Comparison of ENCODE assay signal across 1 cellular context in genomic region chr2:189204322-189204941, GRCh38.
A peak's percentile ranks its signal among the peaks of the same experiment; 100 is the strongest.
TF ChIP-seq lines count a peak whose summit lies in the region.

No MANE protein-coding gene starts in this region.

TF ChIP-seq in K562, 482 proteins besides CTCF, POLR2A, EP300 and RAD21 (continued from another document):
- TF ChIP-seq ARNT (IDR thresholded peaks at IDR 0.05) (no peak), CBX2 (IDR thresholded peaks at IDR 0.05; ENCODE audit: insufficient read depth, low read length, poor library complexity, severe bottlenecking) (no peak), PHF21A (IDR thresholded peaks at IDR 0.05; ENCODE audit: borderline replicate concordance, low read depth) (no peak), MAFG (tag; conservative IDR thresholded peaks at IDR 0.05) (peak; percentile 34), EGR1 (conservative IDR thresholded peaks at IDR 0.05) (no peak), ZNF184 (CRISPR knock-in tag; IDR thresholded peaks at IDR 0.05) (no peak), ZNF561 (CRISPR knock-in tag; conservative IDR thresholded peaks at IDR 0.05) (no peak), HES1 (IDR thresholded peaks at IDR 0.05; ENCODE audit: low read depth) (no peak), MECOM (CRISPR knock-in tag; IDR thresholded peaks at IDR 0.05) (peak; percentile 69; the same call in 1 of the 2 replicates), BRCA1 (IDR thresholded peaks at IDR 0.05) (no peak), BRCA1 (CRISPR knock-in tag; IDR thresholded peaks at IDR 0.05) (no peak), DPF2 (IDR thresholded peaks at IDR 0.05) (peak; percentile 47; the same call in 1 of the 2 replicates), TAF15 (IDR thresholded peaks at IDR 0.05; ENCODE audit: low read depth, low read length) (no peak), PURB (CRISPR knock-in tag; IDR thresholded peaks at IDR 0.05; ENCODE audit: low read depth) (no peak), MITF (IDR thresholded peaks at IDR 0.05) (no peak), NR2C2 (CRISPR knock-in tag; IDR thresholded peaks at IDR 0.05) (no peak), NR2C2 (tag; IDR thresholded peaks at IDR 0.05) (no peak), FOSL1 (tag; conservative IDR thresholded peaks at IDR 0.05) (peak; percentile 84), HDAC6 (IDR thresholded peaks at IDR 0.05; ENCODE audit: low read depth, low read length) (no peak), SMARCA4 (IDR thresholded peaks at IDR 0.05) (peak; percentile 30; the same call in 1 of the 2 replicates), CUX1 (CRISPR knock-in tag; IDR thresholded peaks at IDR 0.05) (no peak), ATF3 (IDR thresholded peaks at IDR 0.05) (peak; percentile 87), ATF3 (CRISPR knock-in tag; conservative IDR thresholded peaks at IDR 0.05) (0 out of 2 replicates have a peak, but pooled peaks have one; percentile 6), JUND (IDR thresholded peaks at IDR 0.05; ENCODE audit: borderline replicate concordance, low read depth, low read length) (peak; percentile 72; the same call in 1 of the 2 replicates), JUND (tag; IDR thresholded peaks at IDR 0.05; ENCODE audit: borderline replicate concordance, low read depth, low read length) (peak; percentile 56; the same call in 1 of the 3 replicates), MAFK (IDR thresholded peaks at IDR 0.05; ENCODE audit: low read length) (peak; percentile 55), ZNF316 (IDR thresholded peaks at IDR 0.05) (peak; percentile 39; the same call in 1 of the 2 replicates), NFXL1 (CRISPR knock-in tag; IDR thresholded peaks at IDR 0.05) (no peak), HMGN3 (IDR thresholded peaks at IDR 0.05; ENCODE audit: borderline replicate concordance, extremely low read depth, insufficient read length, low read depth, low read length) (no peak), MEIS2 (IDR thresholded peaks at IDR 0.05; ENCODE audit: partially characterized antibody) (peak; percentile 40)
